Comparison of ENCODE assay signal across 29 cellular contexts in the genomic region with DNA sequence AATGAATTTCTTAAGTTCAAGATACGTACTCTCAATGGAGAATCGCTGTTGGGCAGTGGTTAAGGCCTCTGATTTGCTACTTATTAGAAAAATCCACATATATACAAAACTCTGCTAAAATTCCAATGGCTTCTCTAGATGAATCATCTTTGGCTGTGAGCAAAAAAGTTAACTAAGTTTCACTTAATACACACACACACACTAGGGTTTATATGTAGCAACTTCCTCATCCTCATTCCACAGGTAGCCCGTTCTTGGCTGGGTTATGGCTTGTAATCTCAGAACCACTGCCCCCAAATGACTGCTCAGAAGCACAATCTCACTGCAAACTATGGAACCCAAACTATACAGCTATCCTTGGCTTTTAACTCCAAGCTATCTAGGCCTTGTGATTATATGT.
DNase-seq lines count a peak whose midpoint lies in the region; ATAC-seq and TF ChIP-seq lines count a peak whose summit lies in the region.
"Had no signal": no experiment of that assay in that cellular context is flagged by ENCODE, and none has a peak within 500 bp of the region (broad histone marks: within the 10 kb centered on the region; RNA-seq: fewer than 3 reads in every experiment).

No MANE protein-coding gene starts in this region.

- peaks cover 9% of the 10 kb centered on the region for H3K9me3 Mint-ChIP-seq in mesothelial cell of epicardium
- H3K9me3 Mint-ChIP-seq: IgD-negative memory B cell had no signal

- no peak overlapping the region for H3K4me3 ChIP-seq in HEK293 (ENCODE audit: low read depth, low read length)
- H3K4me3 ChIP-seq in fibroblast of pulmonary artery (replicated peaks; ENCODE audit: low read depth, low read length), result no peak overlapping the region
- H3K4me3 ChIP-seq: HAP-1 had no signal

- no peak overlapping the region for H3K27ac ChIP-seq in HEK293 (ENCODE audit: extremely low read depth, low read depth, low read length)
- H3K27ac ChIP-seq: KMS-11, RWPE1 had no signal

- H3K36me3 Mint-ChIP-seq in mesothelial cell of epicardium, result peaks cover 40% of the 10 kb centered on the region

- no peaks in the 10 kb centered on the region for H3K27me3 Mint-ChIP-seq in mesothelial cell of epicardium (ENCODE audit: low read depth)
- H3K27me3 Mint-ChIP-seq: CD4-positive, alpha-beta memory T cell; IgD-negative memory B cell had no signal

- no peaks in the 10 kb centered on the region for H3K4me1 ChIP-seq in HEK293 (ENCODE audit: control insufficient read depth, insufficient read depth, low read length)
- H3K4me1 ChIP-seq: Caco-2, HAP-1 had no signal

- H3K27ac Mint-ChIP-seq in mesothelial cell of epicardium, result peak overlapping the region; percentile 40
- H3K27ac Mint-ChIP-seq: CD4-positive, alpha-beta memory T cell; IgD-negative memory B cell had no signal

- DNase-seq in amniotic epithelial cell (ENCODE audit: low read depth) (peak; percentile 31), fibroblast of pulmonary artery (ENCODE audit: low read depth) (peak; percentile 14), mesothelial cell of epicardium (ENCODE audit: low spot score in 2 of 2, unreplicated experiment in 2 of 2) (no peak), dermis blood vessel endothelial cell (no peak), GM19238 (ENCODE audit: insufficient read length, low spot score) (no peak)
- DNase-seq: C1 segment of cervical spinal cord; Caco-2; CD4-positive, alpha-beta memory T cell; DMS 273 treated with DMSO at 0.1 percent for 48 hours; DMS79 treated with DMSO at 0.1 percent for 48 hours; GF-D8; GOT3; MM.1S; NCI-H1092 treated with DMSO at 0.1 percent for 48 hours; NCI-H1436; NCI-H187; NCI-H2081 treated with DMSO at 0.1 percent for 48 hours; NCI-H2171; NCI-H226; NCI-H510A; NCI-H69; SHP77 had no signal

- H3K4me1 Mint-ChIP-seq in mesothelial cell of epicardium, result peaks cover 22% of the 10 kb centered on the region

- no peaks in the 10 kb centered on the region for H3K9me3 ChIP-seq in HEK293 (ENCODE audit: control insufficient read depth, insufficient read depth, low read depth, low read length)
- H3K9me3 ChIP-seq: Caco-2, HAP-1 had no signal

- H3K4me3 Mint-ChIP-seq in mesothelial cell of epicardium, result no peak overlapping the region
- H3K4me3 Mint-ChIP-seq: CD4-positive, alpha-beta memory T cell; IgD-negative memory B cell had no signal

- TF ChIP-seq CTCF in HEK293 (tag by site-specific recombination; IDR thresholded peaks at IDR 0.05) (no peak), fibroblast of pulmonary artery (IDR thresholded peaks at IDR 0.05; ENCODE audit: low read length, missing control alignments) (no peak), mesothelial cell of epicardium (IDR thresholded peaks at IDR 0.05; ENCODE audit: unreplicated experiment) (no peak)

- POLR2A ChIA-PET in HEK293 (lab: Yijun Ruan, JAX), result no interaction called here

- peaks cover 0 to 18% of the 10 kb centered on the region in 2 experiments; a peak in 2 of 3 replicates for H3K36me3 ChIP-seq in HEK293 (ENCODE audit: control insufficient read depth in 2 of 2, insufficient read depth in 1 of 2, low read length in 2 of 2)

- ATAC-seq in GM18498 (IDR thresholded peaks at IDR 0.05; ENCODE audit: unreplicated experiment), result no peak
- ATAC-seq: Panc1 had no signal

- CTCF ChIA-PET in HEK293 (lab: Yijun Ruan, JAX), result interaction anchor here (1.1 kb wide), 1 partner anchor 58 kb away, joined by 4 read pairs; no protein-coding TSS in a partner anchor

TF ChIP-seq in HEK293, 187 proteins besides CTCF, POLR2A, EP300 and RAD21:
- TF ChIP-seq SCRT2 (tag by site-specific recombination; IDR thresholded peaks at IDR 0.05) (0 out of 2 replicates have a peak, but pooled peaks have one; percentile 15), ZEB2 (tag by site-specific recombination; IDR thresholded peaks at IDR 0.05) (no peak)
TF ChIP-seq in HEK293: peak in this region for 1.

Comparison
In these comparisons a context has a peak if more than half of its experiments do, and no peak if none do; other contexts are left out.
1. DNase-seq: peak in amniotic epithelial cell (single experiment) and fibroblast of pulmonary artery (single experiment); none in mesothelial cell of epicardium (0 of 2), dermis blood vessel endothelial cell (single experiment) and GM19238 (single experiment).